Comparison of ENCODE assay signal across 14 cellular contexts in the genomic region with DNA sequence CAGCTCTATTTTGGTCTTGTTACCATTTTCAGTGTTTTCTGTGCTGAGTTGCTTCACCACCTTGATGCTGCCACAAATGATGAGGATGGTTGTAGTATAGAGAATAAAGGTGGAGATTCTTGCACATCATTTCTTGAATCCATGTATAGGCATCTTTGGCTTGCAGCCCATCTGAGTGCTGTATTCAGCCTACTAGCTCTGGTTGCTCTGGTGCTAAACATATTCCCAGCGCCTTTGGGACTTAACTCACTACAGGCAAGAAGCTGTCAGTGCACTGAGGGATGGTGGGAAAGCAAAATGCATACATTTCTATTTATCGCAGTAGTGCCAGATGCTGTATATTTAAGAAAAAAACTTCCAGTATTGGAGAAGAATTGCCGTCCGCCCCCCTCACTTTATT.
A peak's percentile ranks its signal among the peaks of the same experiment; 100 is the strongest.
DNase-seq lines count a peak whose midpoint lies in the region; ATAC-seq and TF ChIP-seq lines count a peak whose summit lies in the region.
"Had no signal": no experiment of that assay in that cellular context is flagged by ENCODE, and none has a peak within 500 bp of the region (broad histone marks: within the 10 kb centered on the region; RNA-seq: fewer than 3 reads in every experiment).

No MANE protein-coding gene starts in this region.

- ATAC-seq in CD4-positive, alpha-beta T cell (ENCODE audit: poor library complexity), result no peak
- no peak for ATAC-seq in central memory CD8-positive, alpha-beta T cell (replicated peaks; ENCODE audit: extremely low read depth, poor library complexity, severe bottlenecking)
- ATAC-seq in HG03045 (IDR thresholded peaks at IDR 0.05; ENCODE audit: unreplicated experiment), result no peak
- ATAC-seq: CD8-positive, alpha-beta T cell had no signal

- CTCF ChIA-PET in CD4-positive, alpha-beta T cell (lab: Charles Lee), result no interaction called here
- CTCF ChIA-PET in MCF 10A (lab: Yijun Ruan, JAX), result interaction anchor here (0.5 to 1.7 kb wide), 3 partner anchors 86 to 126 kb away, joined by 3 to 5 read pairs (median 3); a partner anchor contains a TSS

- no peaks in the 10 kb centered on the region for H3K27me3 ChIP-seq in CD4-positive, alpha-beta T cell (ENCODE audit: control insufficient read depth, insufficient read depth, low read length)
- H3K27me3 ChIP-seq in OCI-LY1 (ENCODE audit: insufficient read depth, low read length), result no peaks in the 10 kb centered on the region
- H3K27me3 ChIP-seq: BE2C had no signal

- H3K27me3 Mint-ChIP-seq in CD4-positive, alpha-beta T cell, result no peaks in the 10 kb centered on the region
- H3K27me3 Mint-ChIP-seq in central memory CD8-positive, alpha-beta T cell, result no peaks in the 10 kb centered on the region
- H3K27me3 Mint-ChIP-seq in MCF 10A (ENCODE audit: insufficient read depth, unreplicated experiment), result no peaks in the 10 kb centered on the region
- no peaks in the 10 kb centered on the region for H3K27me3 Mint-ChIP-seq in activated CD4-positive, alpha-beta T cell treated with anti-CD3 and anti-CD28 coated beads, Interleukin-2, amount 10 ng/mL, durations not matched to agents 24 days and 14 days

- no peak overlapping the region for H2AFZ ChIP-seq in OCI-LY1 (ENCODE audit: low read length)

- H3K27ac ChIP-seq in CD4-positive, alpha-beta T cell (ENCODE audit: low read depth, low read length), result no peak overlapping the region
- H3K27ac ChIP-seq in OCI-LY1 (ENCODE audit: low read depth, low read length, poor library complexity, severe bottlenecking), result peak overlapping the region; percentile 90
- H3K27ac ChIP-seq: C4-2B had no signal

- intact Hi-C loops in CD4-positive, alpha-beta T cell (cut with DNase I, micrococcal nuclease), result loop anchor here (5.0 kb wide), 3 partner anchors 77 to 88 kb away; a partner anchor contains a TSS
- intact Hi-C loops in MCF 10A (cut with micrococcal nuclease), result loop anchor here (5.0 kb wide), 1 partner anchor 88 kb away; a partner anchor contains a TSS
- intact Hi-C loops in activated CD4-positive, alpha-beta T cell treated with anti-CD3 and anti-CD28 coated beads, Interleukin-2, amount 10 ng/mL, durations not matched to agents 24 days and 14 days (cut with micrococcal nuclease), result loop anchor here (5.0 to 10.0 kb wide), 2 partner anchors 230 to 597 kb away; a partner anchor contains a TSS

- POLR2A ChIA-PET in CD4-positive, alpha-beta T cell (lab: Charles Lee), result no interaction called here
- POLR2A ChIA-PET in MCF 10A (lab: Yijun Ruan, JAX), result interaction anchor here (0.6 to 2.3 kb wide), 3 partner anchors 26 to 86 kb away, joined by 3 to 26 read pairs (median 3); a partner anchor contains a TSS

- no peaks in the 10 kb centered on the region for H3K9me3 Mint-ChIP-seq in CD4-positive, alpha-beta T cell
- no peaks in the 10 kb centered on the region for H3K9me3 Mint-ChIP-seq in central memory CD8-positive, alpha-beta T cell
- no peaks in the 10 kb centered on the region for H3K9me3 Mint-ChIP-seq in MCF 10A (ENCODE audit: unreplicated experiment)
- H3K9me3 Mint-ChIP-seq in activated CD4-positive, alpha-beta T cell treated with anti-CD3 and anti-CD28 coated beads, Interleukin-2, amount 10 ng/mL, durations not matched to agents 24 days and 14 days, result no peaks in the 10 kb centered on the region
- H3K9me3 Mint-ChIP-seq: CD8-positive, alpha-beta T cell had no signal

- no peak overlapping the region for H3K4me3 Mint-ChIP-seq in CD4-positive, alpha-beta T cell
- no peak overlapping the region for H3K4me3 Mint-ChIP-seq in central memory CD8-positive, alpha-beta T cell
- no peak overlapping the region for H3K4me3 Mint-ChIP-seq in MCF 10A (ENCODE audit: unreplicated experiment)
- no peak overlapping the region for H3K4me3 Mint-ChIP-seq in activated CD4-positive, alpha-beta T cell treated with anti-CD3 and anti-CD28 coated beads, Interleukin-2, amount 10 ng/mL, durations not matched to agents 24 days and 14 days
- H3K4me3 Mint-ChIP-seq: CD8-positive, alpha-beta T cell had no signal

- H3F3A ChIP-seq in OCI-LY1 (ENCODE audit: insufficient read depth, low read length), result no peaks in the 10 kb centered on the region

- BruUV-seq in MCF 10A (replicated peaks; lab: Mats Ljungman, UMichigan), result no TSS peak

- no peaks in the 10 kb centered on the region for H3K9me3 ChIP-seq in CD4-positive, alpha-beta T cell (ENCODE audit: control insufficient read depth, low read length)
- no peaks in the 10 kb centered on the region for H3K9me3 ChIP-seq in OCI-LY1 (ENCODE audit: low read length)
- H3K9me3 ChIP-seq: BE2C, HAP-1 had no signal

- H3K9ac ChIP-seq in OCI-LY1 (ENCODE audit: low read length), result no peak overlapping the region

- peaks cover 9% of the 10 kb centered on the region; the same call in 1 of the 2 replicates for H3K79me2 ChIP-seq in OCI-LY1 (ENCODE audit: insufficient read depth, low read length)

- DNase-seq in CD4-positive, alpha-beta T cell, result no peak
- DNase-seq in central memory CD8-positive, alpha-beta T cell (ENCODE audit: low spot score in 2 of 2), result no peak
- peak; percentile 57 for DNase-seq in superior temporal gyrus (ENCODE audit: extremely low spot score)
- no peak for DNase-seq in MCF 10A (ENCODE audit: unreplicated experiment)
- DNase-seq in activated CD4-positive, alpha-beta T cell treated with anti-CD3 and anti-CD28 coated beads, Interleukin-2, amount 10 ng/mL, durations not matched to agents 24 days and 14 days, result no peak
- DNase-seq: BE2C; CD8-positive, alpha-beta T cell; COR-L47; DND-41; GF-D8 had no signal

- no peak overlapping the region for H3K4me3 ChIP-seq in OCI-LY1 (ENCODE audit: low read depth, low read length, poor library complexity, severe bottlenecking)
- H3K4me3 ChIP-seq: HAP-1 had no signal

- peaks cover 52% of the 10 kb centered on the region for H3K4me1 Mint-ChIP-seq in CD4-positive, alpha-beta T cell (ENCODE audit: low read depth)
- peaks cover 42% of the 10 kb centered on the region for H3K4me1 Mint-ChIP-seq in central memory CD8-positive, alpha-beta T cell
- H3K4me1 Mint-ChIP-seq in MCF 10A (ENCODE audit: insufficient read depth, unreplicated experiment), result peaks cover 37% of the 10 kb centered on the region
- H3K4me1 Mint-ChIP-seq in activated CD4-positive, alpha-beta T cell treated with anti-CD3 and anti-CD28 coated beads, Interleukin-2, amount 10 ng/mL, durations not matched to agents 24 days and 14 days, result peaks cover 40% of the 10 kb centered on the region

- TF ChIP-seq CTCF in CD4-positive, alpha-beta T cell (IDR thresholded peaks at IDR 0.05), result no peak
- TF ChIP-seq CTCF in OCI-LY1 (IDR thresholded peaks at IDR 0.05; ENCODE audit: low read length) (no peak), MCF 10A (IDR thresholded peaks at IDR 0.05; ENCODE audit: unreplicated experiment) (no peak)

- H4K20me1 ChIP-seq in OCI-LY1 (ENCODE audit: insufficient read depth, low read length), result no peaks in the 10 kb centered on the region

- H3K4me1 ChIP-seq in OCI-LY1 (ENCODE audit: insufficient read depth, low read length, severe bottlenecking), result peaks cover 97% of the 10 kb centered on the region

- H3K4me2 ChIP-seq in OCI-LY1 (ENCODE audit: low read length), result no peak overlapping the region

- peak overlapping the region; percentile 97 for H3K27ac Mint-ChIP-seq in CD4-positive, alpha-beta T cell
- H3K27ac Mint-ChIP-seq in central memory CD8-positive, alpha-beta T cell (ENCODE audit: low read depth), result peak overlapping the region; percentile 9
- H3K27ac Mint-ChIP-seq in MCF 10A (ENCODE audit: low read depth, unreplicated experiment), result no peak overlapping the region
- no peak overlapping the region for H3K27ac Mint-ChIP-seq in activated CD4-positive, alpha-beta T cell treated with anti-CD3 and anti-CD28 coated beads, Interleukin-2, amount 10 ng/mL, durations not matched to agents 24 days and 14 days

- H3K36me3 Mint-ChIP-seq in CD4-positive, alpha-beta T cell (ENCODE audit: low read depth), result no peaks in the 10 kb centered on the region
- peaks cover 2% of the 10 kb centered on the region for H3K36me3 Mint-ChIP-seq in central memory CD8-positive, alpha-beta T cell (ENCODE audit: insufficient read depth)
- no peaks in the 10 kb centered on the region for H3K36me3 Mint-ChIP-seq in MCF 10A (ENCODE audit: insufficient read depth, unreplicated experiment)
- H3K36me3 Mint-ChIP-seq in activated CD4-positive, alpha-beta T cell treated with anti-CD3 and anti-CD28 coated beads, Interleukin-2, amount 10 ng/mL, durations not matched to agents 24 days and 14 days (ENCODE audit: low read depth), result no peaks in the 10 kb centered on the region

- H3K36me3 ChIP-seq in OCI-LY1 (ENCODE audit: insufficient read depth, low read length), result no peaks in the 10 kb centered on the region
- H3K36me3 ChIP-seq: BE2C, HAP-1 had no signal

- H3K9me2 ChIP-seq in OCI-LY1 (ENCODE audit: low read depth, low read length), result no peaks in the 10 kb centered on the region

Comparison
In these comparisons a context has a peak if more than half of its experiments do, and no peak if none do; other contexts are left out.
1. H3K27ac Mint-ChIP-seq: peak in CD4-positive, alpha-beta T cell (single experiment) and central memory CD8-positive, alpha-beta T cell (single experiment); none in MCF 10A (single experiment) and activated CD4-positive, alpha-beta T cell treated with anti-CD3 and anti-CD28 coated beads, Interleukin-2, amount 10 ng/mL, durations not matched to agents 24 days and 14 days (single experiment).